2 cellular contexts compared by ENCODE assay signal in genomic region chr22:50299724-50300619, GRCh38.
TF ChIP-seq lines count a peak whose summit lies in the region.

No MANE protein-coding gene starts in this region.

TF ChIP-seq in GM12878, 131 proteins besides CTCF, POLR2A, EP300 and RAD21 (continues in another document):
- peak; percentile 62 for TF ChIP-seq NR2C1 (IDR thresholded peaks at IDR 0.05)
- no peak for TF ChIP-seq BCLAF1 (IDR thresholded peaks at IDR 0.05)
- TF ChIP-seq ATF2 (IDR thresholded peaks at IDR 0.05; ENCODE audit: low read length) = no peak
- TF ChIP-seq RCOR1 (conservative IDR thresholded peaks at IDR 0.05; ENCODE audit: low read depth, low read length) = no peak
- no peak for TF ChIP-seq PML (IDR thresholded peaks at IDR 0.05; ENCODE audit: low read length)
- TF ChIP-seq NRF1 (conservative IDR thresholded peaks at IDR 0.05; ENCODE audit: low read depth, low read length) = no peak
- no peak for TF ChIP-seq FOS (IDR thresholded peaks at IDR 0.05; ENCODE audit: borderline replicate concordance, extremely low read depth, insufficient read length)
- no peak for TF ChIP-seq HDGF (IDR thresholded peaks at IDR 0.05)
- no peak for TF ChIP-seq STAT1 (conservative IDR thresholded peaks at IDR 0.05)
- no peak for TF ChIP-seq SPI1 (IDR thresholded peaks at IDR 0.05; ENCODE audit: borderline replicate concordance, insufficient read depth, low read depth, low read length)
- TF ChIP-seq NFXL1 (IDR thresholded peaks at IDR 0.05; ENCODE audit: borderline replicate concordance) = no peak
- TF ChIP-seq GATAD2B (conservative IDR thresholded peaks at IDR 0.05; ENCODE audit: low read depth) = 0 out of 2 replicates have a peak, but pooled peaks have one; percentile 39
- TF ChIP-seq CEBPB (IDR thresholded peaks at IDR 0.05; ENCODE audit: borderline replicate concordance in 1 of 2, low read depth in 2 of 2, low read length in 2 of 2) = no peak
- no peak for TF ChIP-seq SIN3A (IDR thresholded peaks at IDR 0.05; ENCODE audit: low read depth, low read length)
- no peak for TF ChIP-seq ZNF384 (IDR thresholded peaks at IDR 0.05; ENCODE audit: borderline replicate concordance, low read depth, low read length)
- TF ChIP-seq, protein P1, sequence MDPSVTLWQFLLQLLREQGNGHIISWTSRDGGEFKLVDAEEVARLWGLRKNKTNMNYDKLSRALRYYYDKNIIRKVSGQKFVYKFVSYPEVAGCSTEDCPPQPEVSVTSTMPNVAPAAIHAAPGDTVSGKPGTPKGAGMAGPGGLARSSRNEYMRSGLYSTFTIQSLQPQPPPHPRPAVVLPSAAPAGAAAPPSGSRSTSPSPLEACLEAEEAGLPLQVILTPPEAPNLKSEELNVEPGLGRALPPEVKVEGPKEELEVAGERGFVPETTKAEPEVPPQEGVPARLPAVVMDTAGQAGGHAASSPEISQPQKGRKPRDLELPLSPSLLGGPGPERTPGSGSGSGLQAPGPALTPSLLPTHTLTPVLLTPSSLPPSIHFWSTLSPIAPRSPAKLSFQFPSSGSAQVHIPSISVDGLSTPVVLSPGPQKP (IDR thresholded peaks at IDR 0.05; ENCODE audit: low read depth, low read length) = no peak
- no peak for TF ChIP-seq RAD51 (IDR thresholded peaks at IDR 0.05)
- no peak for TF ChIP-seq NBN (IDR thresholded peaks at IDR 0.05)
- no peak for TF ChIP-seq TCF3 (IDR thresholded peaks at IDR 0.05; ENCODE audit: borderline replicate concordance, insufficient read depth, low read depth, low read length)
- no peak for TF ChIP-seq MXI1 (IDR thresholded peaks at IDR 0.05; ENCODE audit: low read depth, low read length)
- TF ChIP-seq KDM1A (IDR thresholded peaks at IDR 0.05; ENCODE audit: borderline replicate concordance) = no peak
- TF ChIP-seq, protein P2, sequence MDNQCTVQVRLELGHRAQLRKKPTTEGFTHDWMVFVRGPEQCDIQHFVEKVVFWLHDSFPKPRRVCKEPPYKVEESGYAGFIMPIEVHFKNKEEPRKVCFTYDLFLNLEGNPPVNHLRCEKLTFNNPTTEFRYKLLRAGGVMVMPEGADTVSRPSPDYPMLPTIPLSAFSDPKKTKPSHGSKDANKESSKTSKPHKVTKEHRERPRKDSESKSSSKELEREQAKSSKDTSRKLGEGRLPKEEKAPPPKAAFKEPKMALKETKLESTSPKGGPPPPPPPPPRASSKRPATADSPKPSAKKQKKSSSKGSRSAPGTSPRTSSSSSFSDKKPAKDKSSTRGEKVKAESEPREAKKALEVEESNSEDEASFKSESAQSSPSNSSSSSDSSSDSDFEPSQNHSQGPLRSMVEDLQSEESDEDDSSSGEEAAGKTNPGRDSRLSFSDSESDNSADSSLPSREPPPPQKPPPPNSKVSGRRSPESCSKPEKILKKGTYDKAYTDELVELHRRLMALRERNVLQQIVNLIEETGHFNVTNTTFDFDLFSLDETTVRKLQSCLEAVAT (IDR thresholded peaks at IDR 0.05) = no peak
- TF ChIP-seq SREBF1 (IDR thresholded peaks at IDR 0.05; ENCODE audit: low read length) = no peak
- TF ChIP-seq ATF7 (IDR thresholded peaks at IDR 0.05; ENCODE audit: low read depth) = no peak
- no peak for TF ChIP-seq POLR2AphosphoS5 (IDR thresholded peaks at IDR 0.05; ENCODE audit: low read length)
- no peak for TF ChIP-seq BCL3 (IDR thresholded peaks at IDR 0.05; ENCODE audit: borderline replicate concordance, insufficient read depth, low read depth, low read length, poor library complexity, severe bottlenecking)
- TF ChIP-seq LARP7 (IDR thresholded peaks at IDR 0.05) = 0 out of 2 replicates have a peak, but pooled peaks have one; percentile 12

TF ChIP-seq in HEK293T, 16 proteins besides CTCF, POLR2A, EP300 and RAD21:
- TF ChIP-seq LEF1 (IDR thresholded peaks at IDR 0.05; ENCODE audit: borderline replicate concordance) = no peak
TF ChIP-seq in HEK293T: peak in this region for 0.
